Comparison of ENCODE assay signal across 6 cellular contexts in genomic region chr4:23106516-23106915, GRCh38.
"Had no signal": no experiment of that assay in that cellular context is flagged by ENCODE, and none has a peak within 500 bp of the region (broad histone marks: within the 10 kb centered on the region; RNA-seq: fewer than 3 reads in every experiment).

No MANE protein-coding gene starts in this region.

- H3K4me3 ChIP-seq: K562 had no signal

- H3K27ac ChIP-seq: HL-60 had no signal

- DNase-seq: IMR-90, KBM-7, KG1 had no signal

- ATAC-seq: K562 had no signal

- FAIRE-seq: HTR-8/SVneo, K562 had no signal
